In genomic region chr18:35466815-35467623, GRCh38 we compare ENCODE assay signal across 16 cellular contexts. TPM values are rescaled to one million over a fixed set of nuclear protein-coding genes. Genes with fewer than 3 reads are reported as not detected.
A peak's percentile ranks its signal among the peaks of the same experiment; 100 is the strongest.
DNase-seq lines count a peak whose midpoint lies in the region; ATAC-seq, FAIRE-seq and TF ChIP-seq lines count a peak whose summit lies in the region.
"Had no signal": no experiment of that assay in that cellular context is flagged by ENCODE, and none has a peak within 500 bp of the region (broad histone marks: within the 10 kb centered on the region; RNA-seq: fewer than 3 reads in every experiment).

No MANE protein-coding gene starts in this region.

- SMC1A ChIA-PET in GM12878 (lab: Charles Lee; ENCODE audit: uncharacterized antibody, unreplicated experiment) = interaction anchor here (0.5 to 6.2 kb wide), 9 partner anchors 10 to 98 kb away, joined by 3 to 67 read pairs (median 3); no protein-coding TSS in a partner anchor

- H3K4me3 ChIP-seq in GM12878 = no peak overlapping the region
- H3K4me3 ChIP-seq in spleen = peak overlapping the region in 1 of 8 donors; percentile 1
- H3K4me3 ChIP-seq: gastrocnemius medialis, suprapubic skin had no signal

- CTCF ChIA-PET in GM12878 (lab: Yijun Ruan, JAX) = interaction anchor here (0.6 to 2.1 kb wide), 3 partner anchors 11 to 62 kb away, joined by 3 to 12 read pairs (median 4); no protein-coding TSS in a partner anchor

- H3K4me2 ChIP-seq in GM12878 (ENCODE audit: control insufficient read depth, insufficient read depth) = no peak overlapping the region

- FAIRE-seq in GM19239 (lab: Jason Lieb, UNC) = peak; percentile 44
- FAIRE-seq in GM12878 (lab: Jason Lieb, UNC) = no peak

- TF ChIP-seq EP300 in GM12878 (IDR thresholded peaks at IDR 0.05; ENCODE audit: borderline replicate concordance in 1 of 2, control insufficient read depth in 1 of 2, low read depth in 2 of 2, low read length in 2 of 2) = no peak

- peaks cover 17% of the 10 kb centered on the region for H3K4me1 ChIP-seq in GM12878 (ENCODE audit: control insufficient read depth, insufficient read depth, low read length)
- H3K4me1 ChIP-seq in spleen = peaks cover 0 to 31% (median 17%) of the 10 kb centered on the region in 6 donors
- H3K4me1 ChIP-seq: suprapubic skin had no signal

- DNase-seq in GM19239 (ENCODE audit: insufficient read length, low spot score) (no peak), GM12878 (ENCODE audit: low read depth, low spot score) (no peak), spleen (no peak), SHP77 treated with DMSO at 0.1 percent for 48 hours (lab: John Stamatoyannopoulos, UW) (no peak), NCI-H526 treated with DMSO at 0.1 percent for 48 hours (lab: John Stamatoyannopoulos, UW) (no peak), COLO668 (lab: John Stamatoyannopoulos, UW; ENCODE audit: unreplicated experiment) (no peak)
- DNase-seq: activated T-cell treated with anti-CD3 and anti-CD28 coated beads, Interleukin-2, amount 50 U/mL, for 4 hours; CD4-positive, alpha-beta T cell; effector memory CD4-positive, alpha-beta T cell; gastrocnemius medialis; HCEC 1CT; kidney glomerular epithelial cell; NCI-H2029 had no signal

- TF ChIP-seq CTCF in GM12878 (IDR thresholded peaks at IDR 0.05 in 2 of 3, conservative IDR thresholded peaks at IDR 0.05 in 1 of 3; ENCODE audit: control insufficient read depth in 2 of 3, extremely low read depth in 1 of 3, insufficient read depth in 1 of 3, low read depth in 3 of 3, low read length in 3 of 3) (no peak), spleen (IDR thresholded peaks at IDR 0.05 in 8 of 11, conservative IDR thresholded peaks at IDR 0.05 in 3 of 11) (no peak)

- BruUV-seq in GM12878 (replicated peaks; lab: Mats Ljungman, UMichigan) = no TSS peak

- no peaks in the 10 kb centered on the region for H3K79me2 ChIP-seq in GM12878 (ENCODE audit: control insufficient read depth, insufficient read depth, low read length)

- RAD21 ChIA-PET in GM12878 (lab: Charles Lee; ENCODE audit: unreplicated experiment) = interaction anchor here (0.7 to 2.5 kb wide), 9 partner anchors 10 to 58 kb away, joined by 3 to 13 read pairs (median 6); partner anchors contain the start of gene INO80C

- TF ChIP-seq RAD21 in GM12878 (IDR thresholded peaks at IDR 0.05; ENCODE audit: insufficient read depth, low read depth, low read length) = no peak

- H3K9ac ChIP-seq in GM12878 (ENCODE audit: control insufficient read depth, insufficient read depth, low read length) = no peak overlapping the region

- in situ Hi-C loops in GM12878 (cut with MboI) = no loop called here

- ATAC-seq in HG02678 (IDR thresholded peaks at IDR 0.05; ENCODE audit: unreplicated experiment) (peak; percentile 3), GM12878 (peak; percentile 16; the same call in 1 of the 3 replicates), HG03039 (IDR thresholded peaks at IDR 0.05; ENCODE audit: unreplicated experiment) (no peak)
- ATAC-seq: activated T-cell treated with anti-CD3 and anti-CD28 coated beads, Interleukin-2, amount 50 U/mL, for 4 hours; gastrocnemius medialis had no signal

- no peaks in the 10 kb centered on the region for H3K27me3 ChIP-seq in GM12878 (replicated peaks in 1 of 2; ENCODE audit: control insufficient read depth in 2 of 2, insufficient read depth in 2 of 2, low read length in 1 of 2)
- H3K27me3 ChIP-seq in spleen (replicated peaks in 1 of 7) = no peaks in the 10 kb centered on the region
- H3K27me3 ChIP-seq: gastrocnemius medialis, suprapubic skin had no signal

- H4K20me1 ChIP-seq in GM12878 (ENCODE audit: control insufficient read depth, insufficient read depth) = no peaks in the 10 kb centered on the region

- POLR2A ChIA-PET in GM12878 (lab: Charles Lee) = interaction anchor here (0.5 to 3.4 kb wide), 5 partner anchors 11 to 95 kb away, joined by 3 to 18 read pairs (median 5); no protein-coding TSS in a partner anchor

- H3K9me3 ChIP-seq in GM12878 (replicated peaks; ENCODE audit: control insufficient read depth, insufficient read depth, low read length) = no peaks in the 10 kb centered on the region
- H3K9me3 ChIP-seq in spleen = no peaks in the 10 kb centered on the region
- H3K9me3 ChIP-seq: gastrocnemius medialis, suprapubic skin had no signal

- TF ChIP-seq POLR2A in GM12878 (IDR thresholded peaks at IDR 0.05; ENCODE audit: low read depth, low read length) (no peak), spleen (IDR thresholded peaks at IDR 0.05) (no peak)

- no peak overlapping the region for H3K27ac ChIP-seq in GM12878 (ENCODE audit: control insufficient read depth, insufficient read depth)
- peak overlapping the region in 5 of 8 donors; percentile 9 to 71 (median 43) for H3K27ac ChIP-seq in spleen
- H3K27ac ChIP-seq: suprapubic skin had no signal

- intact Hi-C loops in GM12878 (cut with micrococcal nuclease; ENCODE audit: unreplicated experiment) (no loop called here), spleen (cut with DNase I; ENCODE audit: low total_unique reads) (no loop called here)

- H3K36me3 ChIP-seq in GM12878 (ENCODE audit: control insufficient read depth in 2 of 2, insufficient read depth in 2 of 2, low read length in 1 of 2) = no peaks in the 10 kb centered on the region; a peak in 1 of 4 replicates
- H3K36me3 ChIP-seq in spleen = peaks cover 0 to 37% (median 0%) of the 10 kb centered on the region in 6 donors
- H3K36me3 ChIP-seq: gastrocnemius medialis, suprapubic skin had no signal

- 75% methylated on average over 11 of the region's 11 CpGs for WGBS in GM12878 (ENCODE audit: insufficient coverage, insufficient replicate concordance, low lambda C conversion rate, missing lambda C conversion rate)
- WGBS in spleen, 5 donors = 47 to 61% (median 54%) methylated on average over 10 to 11 of the region's 11 CpGs

- H2AFZ ChIP-seq in GM12878 (ENCODE audit: control insufficient read depth, low read depth, low read length) = no peak overlapping the region

TF ChIP-seq in GM12878, 131 proteins besides CTCF, POLR2A, EP300 and RAD21:
- TF ChIP-seq KAT2A (conservative IDR thresholded peaks at IDR 0.05; ENCODE audit: control insufficient read depth, low read depth, low read length) (no peak), ETV6 (conservative IDR thresholded peaks at IDR 0.05 in 1 of 2, IDR thresholded peaks at IDR 0.05 in 1 of 2; ENCODE audit: borderline replicate concordance in 1 of 2, low read depth in 1 of 2) (peak in 1 of 2 experiments; percentile 20; a peak in 1 of 4 replicates), EGR1 (IDR thresholded peaks at IDR 0.05; ENCODE audit: borderline replicate concordance in 1 of 2, low read depth in 2 of 2, low read length in 2 of 2) (0 out of 3 replicates have a peak, but pooled peaks of 1 of the 2 experiments have one; percentile 12), NBN (IDR thresholded peaks at IDR 0.05) (no peak)
TF ChIP-seq in GM12878: peak in this region for 2.

RNA-seq across cellular contexts. Expression of gene INO80C, which starts 30.7 kb away (rescaled TPM):
- 39.2 and 40.2 TPM in 2 replicates for total RNA-seq in GM12878 (2013; cell fraction: nucleolus; rRNA removed)
- total RNA-seq in GM12878 (2014; rRNA removed) = 9.8 and 9.9 TPM in 2 replicates
- total RNA-seq in GM12878 (2014; rRNA removed; fragmentation: Illumina TruSeq; extraction: Trizol) = 16.0 and 18.1 TPM in 2 replicates
- 29.3 and 30.7 TPM in 2 replicates for total RNA-seq in GM12878 (2021)
- polyA plus RNA-seq in GM12878 (2011; ENCODE audit: low read depth) = 17.9 TPM
- 31.3 and 31.6 TPM in 2 replicates for polyA plus RNA-seq in GM12878 (2011; rRNA removed)
- polyA plus RNA-seq in GM12878 (2011; cell fraction: cytosol; rRNA removed) = 27.9 and 34.4 TPM in 2 replicates
- polyA plus RNA-seq in GM12878 (2011; cell fraction: nucleus; rRNA removed) = 29.8 and 31.2 TPM in 2 replicates
- 15.2 and 16.8 TPM in 2 replicates for polyA plus RNA-seq in GM12878 (2012)
- polyA plus RNA-seq in GM12878 (2014; fragmentation: Illumina TruSeq; extraction: Trizol) = 32.8 and 34.2 TPM in 2 replicates
- polyA plus RNA-seq in GM12878 (2014; fragmentation: Nextera tagmentation; extraction: Ambion mirVana) = 10 to 100 TPM; 25.0 to 31.6 TPM
- 29.7 and 43.2 TPM in 2 replicates for polyA plus RNA-seq in GM12878 (2014; rRNA removed)
- polyA plus RNA-seq in GM12878 (2016; fragmentation: Nextera tagmentation; extraction: Ambion mirVana) = 10 to 100 TPM; 28.3 to 30.9 TPM
- polyA minus RNA-seq in GM12878 (2011; rRNA and poly(A)+ RNA removed) = 13.2 and 19.6 TPM in 2 replicates
- polyA minus RNA-seq in GM12878 (2011; cell fraction: cytosol; rRNA and poly(A)+ RNA removed) = 4.9 and 10.4 TPM in 2 replicates
- polyA minus RNA-seq in GM12878 (2011; cell fraction: nucleus; rRNA and poly(A)+ RNA removed) = 9.2 and 15.2 TPM in 2 replicates
- total RNA-seq in spleen = 10 to 100 TPM; 18.9 to 45.4 (median 31.3) TPM
- polyA plus RNA-seq in spleen = 10 to 100 TPM; 32.7 to 57.5 (median 36.3) TPM
